2 cellular contexts compared by ENCODE assay signal in genomic region chr3:50365842-50366220, GRCh38.
TF ChIP-seq lines count a peak whose summit lies in the region.

No MANE protein-coding gene starts in this region.

TF ChIP-seq in IMR-90, 13 proteins besides CTCF, POLR2A, EP300 and RAD21:
- TF ChIP-seq USF2 (IDR thresholded peaks at IDR 0.05; ENCODE audit: low read depth, low read length): no peak
- TF ChIP-seq NFE2L2 (IDR thresholded peaks at IDR 0.05; ENCODE audit: low read depth, low read length): no peak
- TF ChIP-seq ELK1 (IDR thresholded peaks at IDR 0.05; ENCODE audit: borderline replicate concordance, low read depth, low read length): no peak
- no peak for TF ChIP-seq CEBPB (IDR thresholded peaks at IDR 0.05; ENCODE audit: low read depth, low read length)
- TF ChIP-seq BHLHE40 (IDR thresholded peaks at IDR 0.05; ENCODE audit: low read depth, low read length): no peak
- no peak for TF ChIP-seq MAZ (IDR thresholded peaks at IDR 0.05; ENCODE audit: borderline replicate concordance, low read depth, low read length)
- TF ChIP-seq SMC3 (IDR thresholded peaks at IDR 0.05; ENCODE audit: low read depth, low read length): no peak
- no peak for TF ChIP-seq FOS (IDR thresholded peaks at IDR 0.05; ENCODE audit: low read depth, low read length)
- no peak for TF ChIP-seq MAFK (IDR thresholded peaks at IDR 0.05; ENCODE audit: low read depth, low read length)
- TF ChIP-seq CHD1 (IDR thresholded peaks at IDR 0.05; ENCODE audit: low read depth, low read length): no peak
- no peak for TF ChIP-seq RFX5 (IDR thresholded peaks at IDR 0.05; ENCODE audit: low read depth, low read length)
- TF ChIP-seq MXI1 (IDR thresholded peaks at IDR 0.05; ENCODE audit: borderline replicate concordance, low read depth, low read length): no peak
- TF ChIP-seq RCOR1 (IDR thresholded peaks at IDR 0.05; ENCODE audit: insufficient replicate concordance, low read length): no peak
TF ChIP-seq in IMR-90: peak in this region for 0.

TF ChIP-seq in GM12878, 131 proteins besides CTCF, POLR2A, EP300 and RAD21:
- TF ChIP-seq RUNX3 (IDR thresholded peaks at IDR 0.05; ENCODE audit: low read length) (no peak), IRF5 (IDR thresholded peaks at IDR 0.05; ENCODE audit: borderline replicate concordance) (no peak), ZZZ3 (IDR thresholded peaks at IDR 0.05; ENCODE audit: control insufficient read depth, insufficient read length, low read depth) (no peak), RELB (IDR thresholded peaks at IDR 0.05; ENCODE audit: low read depth) (no peak), MLLT1 (IDR thresholded peaks at IDR 0.05) (no peak), EZH2 (IDR thresholded peaks at IDR 0.05; ENCODE audit: borderline replicate concordance, control insufficient read depth, low read depth, low read length) (no peak), NRF1 (conservative IDR thresholded peaks at IDR 0.05; ENCODE audit: low read depth, low read length) (no peak), BMI1 (IDR thresholded peaks at IDR 0.05; ENCODE audit: borderline replicate concordance) (no peak), ZBTB40 (IDR thresholded peaks at IDR 0.05; ENCODE audit: borderline replicate concordance) (no peak), NFXL1 (IDR thresholded peaks at IDR 0.05; ENCODE audit: borderline replicate concordance) (no peak), NR2C1 (IDR thresholded peaks at IDR 0.05) (no peak), USF1 (IDR thresholded peaks at IDR 0.05; ENCODE audit: borderline replicate concordance, extremely low read length, insufficient read depth, low read depth, low read length) (no peak)
TF ChIP-seq in GM12878: peak in this region for 0.
